8 cellular contexts compared by ENCODE assay signal in the genomic region with DNA sequence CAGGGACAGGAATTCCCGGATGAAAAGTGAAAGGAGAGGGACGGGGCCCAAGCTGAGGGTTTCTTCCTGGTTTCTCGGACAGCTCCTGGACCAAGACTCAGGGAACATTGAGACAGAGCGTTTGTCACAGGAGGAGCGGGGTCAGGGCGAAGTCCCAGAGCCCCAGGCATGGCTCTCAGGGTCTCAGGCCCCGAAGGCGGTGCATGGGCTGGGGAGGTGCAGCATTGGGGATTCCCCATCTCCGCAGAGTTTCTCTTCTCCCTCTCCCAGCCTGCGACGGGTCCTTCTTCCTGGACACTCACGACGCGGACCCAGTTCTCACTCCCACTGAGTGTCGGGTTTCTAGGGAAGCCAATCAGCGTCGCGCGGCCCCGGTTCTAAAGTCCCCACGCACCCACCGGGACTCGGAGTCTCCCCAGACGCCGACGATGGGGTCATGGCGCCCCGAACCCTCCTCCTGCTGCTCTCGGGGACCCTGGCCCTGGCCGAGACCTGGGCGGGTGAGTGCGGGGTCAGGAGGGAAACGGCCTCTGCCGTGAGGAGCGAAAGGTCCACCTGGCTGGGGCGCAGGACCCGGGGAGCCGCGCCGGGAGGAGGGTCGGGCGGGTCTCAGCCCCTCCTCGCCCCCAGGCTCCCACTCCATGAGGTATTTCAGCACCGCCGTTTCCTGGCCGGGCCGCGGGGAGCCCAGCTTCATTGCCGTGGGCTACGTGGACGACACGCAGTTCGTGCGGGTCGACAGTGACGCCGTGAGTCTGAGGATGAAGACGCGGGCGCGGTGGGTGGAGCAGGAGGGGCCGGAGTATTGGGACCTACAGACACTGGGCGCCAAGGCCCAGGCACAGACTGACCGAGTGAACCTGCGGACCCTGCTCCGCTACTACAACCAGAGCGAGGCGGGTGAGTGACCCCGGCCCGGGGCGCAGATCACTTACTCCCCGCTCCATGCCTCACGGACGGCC. TPM values are rescaled to one million over a fixed set of nuclear protein-coding genes. Genes with fewer than 3 reads are reported as not detected.
DNase-seq lines count a peak whose midpoint lies in the region; ATAC-seq and TF ChIP-seq lines count a peak whose summit lies in the region.

No MANE protein-coding gene starts in this region.

- CTCF ChIA-PET in activated B cell treated with CpG ODN at 0.5 μM for 24 hours (lab: Charles Lee), result no interaction called here

- DNase-seq in CD1c-positive myeloid dendritic cell (ENCODE audit: extremely low spot score) (peak; percentile 57), activated B cell treated with CpG ODN at 0.5 μM for 24 hours (no peak), endothelial cell (ENCODE audit: low spot score) (peak; percentile 9), upper lobe of right lung (peak; percentile 73), MV-4-11 (lab: John Stamatoyannopoulos, UW) (no peak), COR-L47 (lab: John Stamatoyannopoulos, UW) (no peak)

- H3K4me1 ChIP-seq in mucosa of stomach (ENCODE audit: control insufficient read depth, insufficient read depth, low read length), result peaks cover 15% of the 10 kb centered on the region
- peaks cover 8% of the 10 kb centered on the region for H3K4me1 ChIP-seq in upper lobe of right lung

- no peak for TF ChIP-seq CTCF in activated B cell treated with CpG ODN at 0.5 μM for 24 hours (IDR thresholded peaks at IDR 0.05)
- no peak for TF ChIP-seq CTCF in endothelial cell (IDR thresholded peaks at IDR 0.05; ENCODE audit: unreplicated experiment)
- TF ChIP-seq CTCF in upper lobe of right lung (IDR thresholded peaks at IDR 0.05), result no peak

- H3K27me3 Mint-ChIP-seq in activated B cell treated with CpG ODN at 0.5 μM for 24 hours (peaks cover 20% of the 10 kb centered on the region), endothelial cell (ENCODE audit: unreplicated experiment) (peaks cover 9% of the 10 kb centered on the region)

- H3K9ac ChIP-seq in mucosa of stomach (ENCODE audit: low read length), result peak overlapping the region; percentile 73

- intact Hi-C loops in activated B cell treated with CpG ODN at 0.5 μM for 24 hours (cut with micrococcal nuclease) (loop anchor here (1.0 to 5.0 kb wide), 4 partner anchors 18 to 79 kb away; a partner anchor contains a TSS), upper lobe of right lung (cut with DNase I) (no loop called here)

- H3K4me3 Mint-ChIP-seq in activated B cell treated with CpG ODN at 0.5 μM for 24 hours (peak overlapping the region; percentile 84), endothelial cell (ENCODE audit: unreplicated experiment) (peak overlapping the region; percentile 42)

- H3K36me3 ChIP-seq in mucosa of stomach (ENCODE audit: control insufficient read depth, insufficient read depth, low read length) (no peaks in the 10 kb centered on the region), upper lobe of right lung (no peaks in the 10 kb centered on the region)

- H3K36me3 Mint-ChIP-seq in activated B cell treated with CpG ODN at 0.5 μM for 24 hours (ENCODE audit: low read depth) (peaks cover 9% of the 10 kb centered on the region), endothelial cell (ENCODE audit: low read depth, unreplicated experiment) (peaks cover 4% of the 10 kb centered on the region)

- H3K27ac ChIP-seq in upper lobe of right lung, result peak overlapping the region; percentile 24

- H3K4me3 ChIP-seq in mucosa of stomach (ENCODE audit: low read length) (peak overlapping the region; percentile 65), upper lobe of right lung (peak overlapping the region; percentile 64)

- H3K9me3 Mint-ChIP-seq in activated B cell treated with CpG ODN at 0.5 μM for 24 hours, result no peaks in the 10 kb centered on the region
- H3K9me3 Mint-ChIP-seq in endothelial cell (ENCODE audit: unreplicated experiment), result no peaks in the 10 kb centered on the region

- ATAC-seq in activated B cell treated with CpG ODN at 0.5 μM for 24 hours (ENCODE audit: low read depth) (peak; percentile 45), upper lobe of right lung (peak; percentile 79), HG02588 (IDR thresholded peaks at IDR 0.05; ENCODE audit: unreplicated experiment) (no peak)

- H3K9me3 ChIP-seq in mucosa of stomach (ENCODE audit: control insufficient read depth, low read length) (no peaks in the 10 kb centered on the region), upper lobe of right lung (no peaks in the 10 kb centered on the region)

- POLR2A ChIA-PET in activated B cell treated with CpG ODN at 0.5 μM for 24 hours (lab: Charles Lee), result interaction anchor here (0.6 to 1.2 kb wide), 2 partner anchors 66 to 158 kb away, joined by 3 to 5 read pairs; no protein-coding TSS in a partner anchor

- H3K27me3 ChIP-seq in mucosa of stomach (ENCODE audit: control insufficient read depth, insufficient read depth, low read length) (peaks cover 24% of the 10 kb centered on the region), upper lobe of right lung (no peaks in the 10 kb centered on the region)

- no peak overlapping the region for H3K27ac Mint-ChIP-seq in activated B cell treated with CpG ODN at 0.5 μM for 24 hours
- H3K27ac Mint-ChIP-seq in endothelial cell (ENCODE audit: unreplicated experiment), result no peak overlapping the region

- H3K4me1 Mint-ChIP-seq in activated B cell treated with CpG ODN at 0.5 μM for 24 hours (peaks cover 19% of the 10 kb centered on the region), endothelial cell (ENCODE audit: unreplicated experiment) (peaks cover 8% of the 10 kb centered on the region)

RNA-seq across cellular contexts. Expression of a gene that starts 54.6 kb away (rescaled TPM):
- total RNA-seq in activated B cell treated with CpG ODN at 0.5 μM for 24 hours (44.1 and 50.5 TPM in 2 replicates), endothelial cell (ENCODE audit: unreplicated experiment) (39.0 TPM), upper lobe of right lung (20.3 TPM)

Comparison
In these comparisons a context has a peak if more than half of its experiments do, and no peak if none do; other contexts are left out.
1. DNase-seq: peak in CD1c-positive myeloid dendritic cell (single experiment), endothelial cell (single experiment) and upper lobe of right lung (single experiment); none in activated B cell treated with CpG ODN at 0.5 μM for 24 hours (single experiment), MV-4-11 (single experiment) and COR-L47 (single experiment).